Comparison of ENCODE assay signal across 1 cellular context in genomic region chr7:45884136-45884535, GRCh38.
TF ChIP-seq lines count a peak whose summit lies in the region.

No MANE protein-coding gene starts in this region.

TF ChIP-seq in HepG2, 621 proteins besides CTCF, POLR2A, EP300 and RAD21:
- no peak for TF ChIP-seq ZNF142 (CRISPR knock-in tag; IDR thresholded peaks at IDR 0.05)
- TF ChIP-seq CHD4 (IDR thresholded peaks at IDR 0.05; ENCODE audit: borderline replicate concordance, low read length) = 0 out of 2 replicates have a peak, but pooled peaks have one; percentile 4
